ENCODE assay signal across 34 cellular contexts in the genomic region with DNA sequence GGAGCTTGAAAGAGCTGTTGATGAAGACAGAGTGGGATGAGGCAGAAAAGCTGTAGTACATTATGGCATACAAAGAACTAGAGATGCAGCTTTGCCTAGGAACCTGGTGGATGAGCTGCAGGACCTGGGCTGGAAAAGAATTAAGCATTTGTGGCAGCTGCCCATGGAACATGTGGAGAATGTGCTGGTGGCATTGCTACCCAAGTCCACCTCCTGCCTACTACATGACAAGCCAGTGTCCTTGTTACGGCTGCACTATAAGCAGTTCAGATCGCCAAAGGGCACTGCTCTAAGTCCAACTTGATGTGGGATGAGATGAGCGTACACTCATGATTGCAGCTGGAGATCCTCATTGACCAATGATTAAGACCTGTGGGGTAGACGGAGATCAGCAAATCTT.
"Had no signal": no experiment of that assay in that cellular context is flagged by ENCODE, and none has a peak within 500 bp of the region (broad histone marks: within the 10 kb centered on the region; RNA-seq: fewer than 3 reads in every experiment).

No MANE protein-coding gene starts in this region.

- H3K36me3 Mint-ChIP-seq: activated CD4-positive, alpha-beta memory T cell treated with anti-CD3 and anti-CD28 coated beads for 36 hours; activated naive CD4-positive, alpha-beta T cell treated with anti-CD3 and anti-CD28 coated beads, Interleukin-2, amount 50 U/mL, for 72 hours; activated naive CD8-positive, alpha-beta T cell treated with anti-CD3 and anti-CD28 coated beads for 36 hours; brain had no signal

- H3K9me3 Mint-ChIP-seq: activated B cell treated with CpG ODN at 0.5 μM for 24 hours; activated CD4-positive, alpha-beta memory T cell treated with anti-CD3 and anti-CD28 coated beads for 36 hours; activated CD4-positive, alpha-beta T cell treated with anti-CD3 and anti-CD28 coated beads, Interleukin-2, amount 10 ng/mL, durations not matched to agents 24 days and 14 days; activated CD8-positive, alpha-beta T cell treated with anti-CD3 and anti-CD28 coated beads for 36 hours; activated naive CD4-positive, alpha-beta T cell treated with anti-CD3 and anti-CD28 coated beads for 36 hours; activated naive CD8-positive, alpha-beta T cell treated with anti-CD3 and anti-CD28 coated beads for 36 hours; activated T-cell treated with anti-CD3 and anti-CD28 coated beads, Interleukin-2, amount 50 U/mL, for 4 hours; activated T-helper 1 cell treated with anti-CD3 and anti-CD28 coated beads, Interleukin-12 subunit alpha, Interleukin-12 subunit beta, Interleukin-2, Interleukin-4 antibody, amounts not matched to agents 30 ng/mL and 10 ng/mL and 1 ng/mL, durations not matched to agents 14 hours and 24 hours and 36 hours; brain; T-helper 1 cell treated with Interleukin-12 subunit alpha and Interleukin-12 subunit beta and Interleukin-4 antibody, amounts not matched to agents 30 μg/mL and 1 μg/mL, for 36 hours; T-helper 2 cell treated with Interferon-gamma antibody and Interleukin-4, amounts not matched to agents 5 μg/mL and 100 μg/mL, for 36 hours had no signal

- H3K4me1 Mint-ChIP-seq: activated B cell treated with CpG ODN at 0.5 μM for 24 hours; activated CD4-positive, alpha-beta T cell treated with anti-CD3 and anti-CD28 coated beads, Interleukin-2, amount 10 ng/mL, durations not matched to agents 24 days and 14 days; activated naive CD8-positive, alpha-beta T cell treated with anti-CD3 and anti-CD28 coated beads for 36 hours; activated T-helper 17 cell treated with anti-CD3 and anti-CD28 coated beads, Interleukin-2, amount 50 U/mL, for 72 hours; brain had no signal

- H3K4me3 Mint-ChIP-seq: activated B cell treated with CpG ODN at 0.5 μM for 24 hours; activated CD4-positive, alpha-beta memory T cell treated with anti-CD3 and anti-CD28 coated beads for 36 hours; activated CD4-positive, alpha-beta T cell treated with anti-CD3 and anti-CD28 coated beads, Interleukin-2, amount 10 ng/mL, durations not matched to agents 24 days and 14 days; activated CD8-positive, alpha-beta T cell treated with anti-CD3 and anti-CD28 coated beads for 36 hours; activated naive CD4-positive, alpha-beta T cell treated with anti-CD3 and anti-CD28 coated beads for 36 hours; activated naive CD8-positive, alpha-beta T cell treated with anti-CD3 and anti-CD28 coated beads for 36 hours; activated T-cell treated with anti-CD3 and anti-CD28 coated beads, Interleukin-2, amount 50 U/mL, for 4 hours; activated T-cell treated with anti-CD3 and anti-CD28 coated beads, Interleukin-2, amount 50 U/mL, for 72 hours; activated T-helper 1 cell treated with anti-CD3 and anti-CD28 coated beads, Interleukin-12 subunit alpha, Interleukin-12 subunit beta, Interleukin-2, Interleukin-4 antibody, amounts not matched to agents 30 ng/mL and 10 ng/mL and 1 ng/mL, durations not matched to agents 14 hours and 24 hours and 36 hours; activated T-helper 17 cell treated with anti-CD3 and anti-CD28 coated beads, Interleukin-2, amount 50 U/mL, for 72 hours; brain; T-helper 1 cell treated with Interleukin-12 subunit alpha and Interleukin-12 subunit beta and Interleukin-4 antibody, amounts not matched to agents 30 μg/mL and 1 μg/mL, for 36 hours; T-helper 2 cell treated with Interferon-gamma antibody and Interleukin-4, amounts not matched to agents 5 μg/mL and 100 μg/mL, for 36 hours had no signal

- H3K27me3 Mint-ChIP-seq: activated CD4-positive, alpha-beta memory T cell treated with anti-CD3 and anti-CD28 coated beads for 36 hours; activated T-helper 17 cell treated with anti-CD3 and anti-CD28 coated beads, Interleukin-2, amount 50 U/mL, for 72 hours had no signal

- FAIRE-seq: bronchial epithelial cell, TTC549 had no signal

- ATAC-seq: activated CD8-positive, alpha-beta T cell treated with anti-CD3 and anti-CD28 coated beads for 36 hours; activated naive CD4-positive, alpha-beta T cell treated with anti-CD3 and anti-CD28 coated beads, Interleukin-2, amount 50 U/mL, for 72 hours; activated T-cell treated with anti-CD3 and anti-CD28 coated beads, Interleukin-2, amount 50 U/mL, for 4 hours; activated T-cell treated with anti-CD3 and anti-CD28 coated beads, Interleukin-2, amount 50 U/mL, for 72 hours; activated T-helper 17 cell treated with anti-CD3 and anti-CD28 coated beads, Interleukin-2, amount 50 U/mL, for 72 hours had no signal

- H3K27ac Mint-ChIP-seq: activated B cell treated with CpG ODN at 0.5 μM for 24 hours; activated CD4-positive, alpha-beta memory T cell treated with anti-CD3 and anti-CD28 coated beads for 36 hours; activated CD4-positive, alpha-beta T cell treated with anti-CD3 and anti-CD28 coated beads, Interleukin-2, amount 10 ng/mL, durations not matched to agents 24 days and 14 days; activated CD8-positive, alpha-beta T cell treated with anti-CD3 and anti-CD28 coated beads for 36 hours; activated naive CD4-positive, alpha-beta T cell treated with anti-CD3 and anti-CD28 coated beads for 36 hours; activated naive CD4-positive, alpha-beta T cell treated with anti-CD3 and anti-CD28 coated beads, Interleukin-2, amount 50 U/mL, for 72 hours; activated naive CD8-positive, alpha-beta T cell treated with anti-CD3 and anti-CD28 coated beads for 36 hours; activated T-cell treated with anti-CD3 and anti-CD28 coated beads, Interleukin-2, amount 50 U/mL, for 72 hours; activated T-helper 1 cell treated with anti-CD3 and anti-CD28 coated beads, Interleukin-12 subunit alpha, Interleukin-12 subunit beta, Interleukin-2, Interleukin-4 antibody, amounts not matched to agents 30 ng/mL and 10 ng/mL and 1 ng/mL, durations not matched to agents 14 hours and 24 hours and 36 hours; activated T-helper 17 cell treated with anti-CD3 and anti-CD28 coated beads, Interleukin-2, amount 50 U/mL, for 72 hours; brain; T-helper 1 cell treated with Interleukin-12 subunit alpha and Interleukin-12 subunit beta and Interleukin-4 antibody, amounts not matched to agents 30 μg/mL and 1 μg/mL, for 36 hours; T-helper 2 cell treated with Interferon-gamma antibody and Interleukin-4, amounts not matched to agents 5 μg/mL and 100 μg/mL, for 36 hours had no signal

- DNase-seq: activated B cell treated with CpG ODN at 0.5 μM for 24 hours; activated CD4-positive, alpha-beta memory T cell treated with anti-CD3 and anti-CD28 coated beads for 36 hours; activated CD4-positive, alpha-beta T cell treated with anti-CD3 and anti-CD28 coated beads for 4 hours; activated CD4-positive, alpha-beta T cell treated with anti-CD3 and anti-CD28 coated beads, Interleukin-2, amount 10 ng/mL, durations not matched to agents 24 days and 14 days; activated CD4-positive, alpha-beta T cell treated with anti-CD3 and anti-CD28 coated beads, Interleukin-2, amount 50 U/mL, for 1 hour; activated CD4-positive, alpha-beta T cell treated with anti-CD3 and anti-CD28 coated beads, Interleukin-2, amount 50 U/mL, for 4 hours; activated CD4-positive, CD25-positive, alpha-beta regulatory T cell treated with anti-CD3 and anti-CD28 coated beads, Interleukin-2, amount 50 U/mL, for 72 hours; activated CD8-positive, alpha-beta memory T cell treated with anti-CD3 and anti-CD28 coated beads, Interleukin-2, amount 50 U/mL, for 4 hours; activated CD8-positive, alpha-beta T cell treated with anti-CD3 and anti-CD28 coated beads for 36 hours; activated effector memory CD4-positive, alpha-beta T cell treated with anti-CD3 and anti-CD28 coated beads, Interleukin-2, amount 50 U/mL, for 16 hours; activated gamma-delta T cell treated with Interleukin-2 at 50 U/mL for 16 hours; activated naive CD4-positive, alpha-beta T cell; activated naive CD4-positive, alpha-beta T cell treated with anti-CD3 and anti-CD28 coated beads for 36 hours; activated naive CD4-positive, alpha-beta T cell treated with anti-CD3 and anti-CD28 coated beads, Interleukin-2, amount 50 U/mL, for 16 hours; activated naive CD8-positive, alpha-beta T cell treated with anti-CD3 and anti-CD28 coated beads for 36 hours; activated T-cell treated with anti-CD3 and anti-CD28 coated beads for 4 hours; activated T-cell treated with anti-CD3 and anti-CD28 coated beads, Interleukin-2, amount 50 U/mL, for 1 hour; activated T-cell treated with anti-CD3 and anti-CD28 coated beads, Interleukin-2, amount 50 U/mL, for 4 hours; activated T-cell treated with anti-CD3 and anti-CD28 coated beads, Interleukin-2, amount 50 U/mL, for 72 hours; adrenal gland; amniotic stem cell; aorta; central memory CD4-positive, alpha-beta T cell; T-helper 1 cell; T-helper 2 cell; T-helper 9 cell had no signal
